In genomic region chr11:58133329-58134076, GRCh38 we compare ENCODE assay signal across 21 cellular contexts. TPM values are rescaled to one million over a fixed set of nuclear protein-coding genes. Genes with fewer than 3 reads are reported as not detected.
"Had no signal": no experiment of that assay in that cellular context is flagged by ENCODE, and none has a peak within 500 bp of the region (broad histone marks: within the 10 kb centered on the region; RNA-seq: fewer than 3 reads in every experiment).

No MANE protein-coding gene starts in this region.

- H3K9me3 ChIP-seq: esophagus squamous epithelium, ovary, thyroid gland had no signal

- H3K27ac ChIP-seq: esophagus squamous epithelium, ovary, thyroid gland had no signal

- H3K4me3 ChIP-seq: dorsolateral prefrontal cortex, esophagus squamous epithelium, ovary, thyroid gland had no signal

- H3K27me3 ChIP-seq: dorsolateral prefrontal cortex, esophagus squamous epithelium, ovary, thyroid gland had no signal

- ATAC-seq: activated naive CD8-positive, alpha-beta T cell treated with anti-CD3 and anti-CD28 coated beads, Interleukin-2, amount 50 U/mL, for 24 hours; activated T-helper 17 cell treated with anti-CD3 and anti-CD28 coated beads, Interleukin-2, amount 50 U/mL, for 72 hours; left lobe of liver had no signal

- H3K4me1 ChIP-seq: esophagus squamous epithelium, thyroid gland had no signal

- DNase-seq: activated CD4-positive, alpha-beta T cell treated with anti-CD3 and anti-CD28 coated beads for 1 hour; activated CD4-positive, alpha-beta T cell treated with anti-CD3 and anti-CD28 coated beads, Interleukin-2, amount 50 U/mL, for 48 hours; activated naive CD4-positive, alpha-beta T cell treated with Interleukin-2 at 50 U/mL for 16 hours; activated naive CD8-positive, alpha-beta T cell treated with anti-CD3 and anti-CD28 coated beads, Interleukin-2, amount 50 U/mL, for 24 hours; aorta; dorsolateral prefrontal cortex; esophagus squamous epithelium; glutamatergic neuron; immature natural killer cell; naive B cell; ovary; stimulated activated CD4-positive, alpha-beta T cell treated with anti-CD3 and anti-CD28 coated beads, Interleukin-12 subunit alpha, Interleukin-12 subunit beta, amount 100 ng/mL, for 4 hours; stimulated activated CD4-positive, alpha-beta T cell treated with anti-CD3 and anti-CD28 coated beads, Interleukin-2, amount 100 ng/mL, for 24 hours; thyroid gland had no signal

- H3K36me3 ChIP-seq: esophagus squamous epithelium, ovary, thyroid gland had no signal

RNA-seq across cellular contexts. Expression of gene OR9I1, which starts 8.2 kb away (rescaled TPM):
- total RNA-seq: activated T-helper 17 cell treated with anti-CD3 and anti-CD28 coated beads, Interleukin-2, amount 50 U/mL, for 72 hours; aorta; dorsolateral prefrontal cortex; esophagus squamous epithelium; fibroblast of villous mesenchyme; left lobe of liver; lung microvascular endothelial cell; mononuclear cell; ovary; T-helper 1 cell treated with Interleukin-12 subunit alpha and Interleukin-12 subunit beta and Interleukin-4 antibody, amounts not matched to agents 30 ng/mL and 1 ng/mL, for 36 hours; thyroid gland; urinary bladder had no signal
- polyA plus RNA-seq: aorta, immature natural killer cell, ovary, urinary bladder had no signal

RNA-seq across cellular contexts. Expression of gene OR9Q2, which starts 55.4 kb away (rescaled TPM):
- total RNA-seq: aorta; fibroblast of villous mesenchyme; left lobe of liver; lung microvascular endothelial cell; mononuclear cell; ovary; T-helper 1 cell treated with Interleukin-12 subunit alpha and Interleukin-12 subunit beta and Interleukin-4 antibody, amounts not matched to agents 30 ng/mL and 1 ng/mL, for 36 hours; thyroid gland; urinary bladder had no signal
- polyA plus RNA-seq: aorta, immature natural killer cell, ovary, urinary bladder had no signal
